ENCODE assay signal across 21 cellular contexts in the genomic region with DNA sequence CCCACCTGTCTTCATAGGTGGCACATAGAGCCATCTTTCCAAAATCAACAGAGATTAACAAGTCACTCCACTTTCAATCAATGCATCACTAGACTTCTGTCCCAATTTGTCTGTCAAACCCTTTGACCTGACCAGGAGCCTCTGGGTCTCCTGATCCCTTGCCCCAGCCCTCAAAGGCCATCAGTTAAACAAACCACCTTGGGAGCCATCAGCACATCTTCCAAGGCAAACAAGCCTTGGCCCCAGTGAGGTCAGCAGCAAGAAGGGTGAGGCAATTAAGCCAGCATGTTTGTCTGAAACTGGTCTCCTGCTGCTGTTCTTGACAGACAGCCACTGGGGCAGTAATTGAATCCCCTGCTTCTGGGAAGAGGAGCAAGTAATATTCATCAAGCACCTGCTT.
DNase-seq lines count a peak whose midpoint lies in the region; ATAC-seq, FAIRE-seq and TF ChIP-seq lines count a peak whose summit lies in the region.
"Had no signal": no experiment of that assay in that cellular context is flagged by ENCODE, and none has a peak within 500 bp of the region (broad histone marks: within the 10 kb centered on the region; RNA-seq: fewer than 3 reads in every experiment).

No MANE protein-coding gene starts in this region.

- ATAC-seq in WTC11 (no peak), HepG2 (peak; percentile 9; the same call in 1 of the 3 replicates), HG02759 (IDR thresholded peaks at IDR 0.05; ENCODE audit: unreplicated experiment) (no peak), HG03045 (IDR thresholded peaks at IDR 0.05; ENCODE audit: unreplicated experiment) (no peak)
- ATAC-seq in CD8-positive, alpha-beta T cell: no peak
- ATAC-seq: GM23338, HCT116, K562 had no signal

- no peak overlapping the region for H2AFZ ChIP-seq in HepG2 (ENCODE audit: low read length)
- H2AFZ ChIP-seq: GM23338 had no signal

- TF ChIP-seq CTCF in HEK293 (tag by site-specific recombination; IDR thresholded peaks at IDR 0.05): no peak
- no peak for TF ChIP-seq CTCF in WTC11 (IDR thresholded peaks at IDR 0.05)
- TF ChIP-seq CTCF in HepG2 (CRISPR knock-in tag; IDR thresholded peaks at IDR 0.05): no peak
- no peak for TF ChIP-seq CTCF in CD8-positive, alpha-beta T cell (IDR thresholded peaks at IDR 0.05)

- CTCF ChIA-PET in HEK293 (lab: Yijun Ruan, JAX): no interaction called here
- CTCF ChIA-PET in WTC11 (lab: Charles Lee): interaction anchor here (0.5 kb wide), 1 partner anchor 755 kb away, joined by 3 read pairs; no protein-coding TSS in a partner anchor
- CTCF ChIA-PET in HepG2 (lab: Yijun Ruan, JAX; ENCODE audit: low intra/inter-chr PET ratio, low total read pairs): no interaction called here
- CTCF ChIA-PET in CD8-positive, alpha-beta T cell (lab: Charles Lee): no interaction called here

- H3K27me3 Mint-ChIP-seq in WTC11 (ENCODE audit: low read depth): no peaks in the 10 kb centered on the region; the same call in 1 of the 2 replicates
- H3K27me3 Mint-ChIP-seq in CD8-positive, alpha-beta T cell (ENCODE audit: low read depth): no peaks in the 10 kb centered on the region
- H3K27me3 Mint-ChIP-seq: CD4-positive, CD25-positive, alpha-beta regulatory T cell had no signal

- H3K4me3 ChIP-seq in HEK293 (ENCODE audit: low read depth, low read length) (no peak overlapping the region), HUES48 (ENCODE audit: low read depth, low read length) (no peak overlapping the region), HepG2 (replicated peaks in 1 of 3; ENCODE audit: insufficient read depth in 1 of 3, low read depth in 2 of 3, low read length in 3 of 3) (no peak overlapping the region; a peak in 1 of 6 replicates)
- no peak overlapping the region for H3K4me3 ChIP-seq in CD8-positive, alpha-beta T cell (ENCODE audit: low read depth, low read length)
- H3K4me3 ChIP-seq: GM23338, K562 had no signal

- H3K4me1 Mint-ChIP-seq in WTC11: peaks cover 3% of the 10 kb centered on the region; the same call in 1 of the 2 replicates
- H3K4me1 Mint-ChIP-seq in CD8-positive, alpha-beta T cell (ENCODE audit: low read depth): no peaks in the 10 kb centered on the region
- H3K4me1 Mint-ChIP-seq: CD4-positive, CD25-positive, alpha-beta regulatory T cell had no signal

- intact Hi-C loops in HepG2 (cut with micrococcal nuclease; ENCODE audit: unreplicated experiment): no loop called here
- intact Hi-C loops in CD8-positive, alpha-beta T cell (cut with DNase I, micrococcal nuclease): no loop called here

- H3K9me3 ChIP-seq in HEK293 (ENCODE audit: control insufficient read depth, insufficient read depth, low read depth, low read length) (no peaks in the 10 kb centered on the region), HUES48 (ENCODE audit: control insufficient read depth, insufficient read depth, low read length) (no peaks in the 10 kb centered on the region), HepG2 (ENCODE audit: low read length) (no peaks in the 10 kb centered on the region)
- no peaks in the 10 kb centered on the region for H3K9me3 ChIP-seq in CD8-positive, alpha-beta T cell (ENCODE audit: low read length)
- H3K9me3 ChIP-seq: BE2C, Caco-2 had no signal

- H3K4me2 ChIP-seq in HepG2 (ENCODE audit: low read depth, low read length): no peak overlapping the region
- H3K4me2 ChIP-seq: GM23338 had no signal

- TF ChIP-seq RAD21 in HepG2 (CRISPR knock-in tag; IDR thresholded peaks at IDR 0.05): no peak

- no peak overlapping the region for H3K27ac Mint-ChIP-seq in WTC11
- no peak overlapping the region for H3K27ac Mint-ChIP-seq in CD8-positive, alpha-beta T cell
- H3K27ac Mint-ChIP-seq: CD4-positive, CD25-positive, alpha-beta regulatory T cell; GM23338 had no signal

- H3K36me3 Mint-ChIP-seq in WTC11: no peaks in the 10 kb centered on the region
- H3K36me3 Mint-ChIP-seq in CD8-positive, alpha-beta T cell: no peaks in the 10 kb centered on the region
- H3K36me3 Mint-ChIP-seq: CD4-positive, CD25-positive, alpha-beta regulatory T cell had no signal

- no peak for DNase-seq in WTC11 (ENCODE audit: low spot score)
- DNase-seq in HepG2 (ENCODE audit: low spot score): peak; percentile 92
- DNase-seq in CD8-positive, alpha-beta T cell: no peak
- DNase-seq: ACHN; BE2C; C1 segment of cervical spinal cord; Caco-2; CD4-positive, CD25-positive, alpha-beta regulatory T cell; DMS153; DMS79; GF-D8; H7; IMR-90 had no signal

- H3K79me2 ChIP-seq in HepG2 (ENCODE audit: insufficient read depth, low read length): no peaks in the 10 kb centered on the region

- H4K20me1 ChIP-seq in HepG2 (ENCODE audit: insufficient read depth, low read length): no peaks in the 10 kb centered on the region

- no peak overlapping the region for H3K4me3 Mint-ChIP-seq in WTC11
- H3K4me3 Mint-ChIP-seq in CD8-positive, alpha-beta T cell: no peak overlapping the region
- H3K4me3 Mint-ChIP-seq: CD4-positive, CD25-positive, alpha-beta regulatory T cell; GM23338 had no signal

- no peaks in the 10 kb centered on the region for H3K4me1 ChIP-seq in HEK293 (ENCODE audit: control insufficient read depth, insufficient read depth, low read length)
- H3K4me1 ChIP-seq in HUES48 (ENCODE audit: control insufficient read depth, insufficient read depth, low read length): no peaks in the 10 kb centered on the region
- peaks cover 77% of the 10 kb centered on the region for H3K4me1 ChIP-seq in HepG2 (ENCODE audit: insufficient read depth, low read length)
- no peaks in the 10 kb centered on the region for H3K4me1 ChIP-seq in CD8-positive, alpha-beta T cell (ENCODE audit: insufficient read depth, low read length)
- H3K4me1 ChIP-seq: BE2C had no signal

- no TSS peak for BruUV-seq in HepG2 (replicated peaks; lab: Mats Ljungman, UMichigan)

- H3K9me3 Mint-ChIP-seq in WTC11: no peaks in the 10 kb centered on the region
- H3K9me3 Mint-ChIP-seq in CD8-positive, alpha-beta T cell: peaks cover 3% of the 10 kb centered on the region
- H3K9me3 Mint-ChIP-seq: GM23338 had no signal

- H3K36me3 ChIP-seq in HEK293 (ENCODE audit: control insufficient read depth in 2 of 2, insufficient read depth in 1 of 2, low read length in 2 of 2): no peaks in the 10 kb centered on the region
- H3K36me3 ChIP-seq in HUES48 (ENCODE audit: control insufficient read depth, insufficient read depth, low read length): no peaks in the 10 kb centered on the region
- no peaks in the 10 kb centered on the region for H3K36me3 ChIP-seq in HepG2 (replicated peaks in 1 of 2; ENCODE audit: control insufficient read depth in 1 of 2, insufficient read depth in 2 of 2, low read length in 2 of 2)
- no peaks in the 10 kb centered on the region for H3K36me3 ChIP-seq in CD8-positive, alpha-beta T cell (ENCODE audit: insufficient read depth, low read length)
- H3K36me3 ChIP-seq: BE2C had no signal

- in situ Hi-C loops in HepG2 (cut with HindIII; ENCODE audit: extremely low pct_ligation_motif_present, low pct_unique_long_range_greater_than_20kb): no loop called here

- peak; percentile 90 for FAIRE-seq in HepG2 (lab: Jason Lieb, UNC)
- FAIRE-seq: A204.1, K562 had no signal

- H3K27me3 ChIP-seq in HUES48 (ENCODE audit: control insufficient read depth, insufficient read depth, low read length) (no peaks in the 10 kb centered on the region; the same call in 1 of the 2 replicates), HepG2 (ENCODE audit: control insufficient read depth in 1 of 2, insufficient read depth in 2 of 2, low read length in 2 of 2) (no peaks in the 10 kb centered on the region)
- no peaks in the 10 kb centered on the region for H3K27me3 ChIP-seq in CD8-positive, alpha-beta T cell (ENCODE audit: insufficient read depth, low read length)
- H3K27me3 ChIP-seq: BE2C had no signal

- no peak for TF ChIP-seq POLR2A in HepG2 (IDR thresholded peaks at IDR 0.05; ENCODE audit: insufficient read depth in 1 of 2, low read depth in 2 of 2, low read length in 2 of 2)

- POLR2A ChIA-PET in HEK293 (lab: Yijun Ruan, JAX) (no interaction called here), WTC11 (lab: Charles Lee) (no interaction called here), HepG2 (lab: Yijun Ruan, JAX) (no interaction called here)
- POLR2A ChIA-PET in CD8-positive, alpha-beta T cell (lab: Charles Lee): no interaction called here

- TF ChIP-seq EP300 in HepG2 (IDR thresholded peaks at IDR 0.05; ENCODE audit: low read depth in 2 of 2, low read length in 2 of 2) (peak; percentile 88 to 98; a peak in 3 of 4 replicates), HepG2 (CRISPR knock-in tag; IDR thresholded peaks at IDR 0.05; ENCODE audit: borderline replicate concordance) (peak; percentile 92)

- no peak overlapping the region for H3K27ac ChIP-seq in HEK293 (ENCODE audit: extremely low read depth, low read depth, low read length)
- peak overlapping the region; percentile 16 for H3K27ac ChIP-seq in HUES48 (ENCODE audit: low read depth, low read length)
- H3K27ac ChIP-seq in HepG2 (ENCODE audit: extremely low read length, insufficient read depth, low read length): peak overlapping the region; percentile 61
- H3K27ac ChIP-seq in CD8-positive, alpha-beta T cell (ENCODE audit: low read depth, low read length): no peak overlapping the region

- no peak overlapping the region for H3K9ac ChIP-seq in HUES48 (ENCODE audit: low read depth, low read length)
- no peak overlapping the region for H3K9ac ChIP-seq in HepG2 (ENCODE audit: insufficient read depth, low read depth, low read length)

TF ChIP-seq in WTC11, 78 proteins besides CTCF, POLR2A, EP300 and RAD21:
- TF ChIP-seq GABPB1 (CRISPR knock-in tag; IDR thresholded peaks at IDR 0.05) (peak; percentile 61), CREM (CRISPR knock-in tag; IDR thresholded peaks at IDR 0.05) (no peak)

Comparison
In these comparisons a context has a peak if more than half of its experiments do, and no peak if none do; other contexts are left out.
1. H3K27ac ChIP-seq: peak in HUES48 (single experiment) and HepG2 (single experiment); none in HEK293 (single experiment) and CD8-positive, alpha-beta T cell (single experiment).